ENCODE assay signal across 8 cellular contexts in the genomic region with DNA sequence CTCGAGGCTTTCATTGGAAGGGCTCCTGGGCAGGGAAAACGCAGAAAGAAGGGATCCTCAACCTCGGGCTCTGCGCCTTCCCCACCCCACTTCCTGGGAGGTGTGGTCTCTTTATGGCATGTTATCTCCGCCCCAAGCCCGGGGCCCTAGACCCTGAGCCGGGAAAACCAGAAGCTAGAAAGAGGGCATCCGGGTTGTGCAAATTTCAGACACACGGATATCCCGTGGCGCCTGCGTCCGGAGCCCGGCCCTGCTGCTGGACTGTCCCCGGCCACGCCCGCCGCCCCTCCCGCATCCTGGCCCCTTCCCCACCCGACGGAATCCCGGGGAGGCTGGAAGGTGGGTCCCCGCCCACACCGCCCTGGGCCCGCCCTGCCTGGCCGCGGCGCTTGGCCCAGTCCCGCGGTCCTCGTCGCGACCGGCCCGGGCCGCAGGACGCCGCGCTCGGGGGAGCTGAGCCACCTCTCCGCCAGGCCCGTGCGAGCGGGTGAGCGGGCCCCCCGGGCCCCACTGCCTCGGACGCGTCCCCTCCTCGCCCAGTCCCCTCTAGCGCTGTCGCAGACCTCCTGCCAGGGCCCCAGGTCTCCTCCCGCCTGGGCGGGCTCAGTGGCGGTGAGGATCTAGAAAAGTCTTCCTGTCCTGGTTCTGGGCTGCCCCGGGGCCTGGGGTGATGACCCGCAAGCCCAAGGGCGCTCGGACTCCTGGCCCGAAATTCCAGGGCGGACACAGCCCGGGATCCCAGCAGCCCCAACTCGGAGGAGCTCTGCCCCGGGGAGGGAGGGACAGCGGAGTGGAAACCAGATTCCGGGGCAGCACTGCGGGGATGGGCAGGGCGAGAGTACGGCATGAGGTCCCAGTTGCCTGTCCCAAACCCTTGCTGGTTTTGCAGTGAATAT.
DNase-seq lines count a peak whose midpoint lies in the region; ATAC-seq lines count a peak whose summit lies in the region.

Gene SLC16A5, plus strand, starts transcription at position 397 of the 896 bp plus-strand sequence. CDS start 5,683 bp downstream, outside the sequence.

- DNase-seq in GDM1 (lab: John Stamatoyannopoulos, UW), result peak; percentile 75
- peak; percentile 21 for DNase-seq in T-helper 22 cell (ENCODE audit: low read depth)
- peak; percentile 36 for DNase-seq in central memory CD4-positive, alpha-beta T cell
- peak; percentile 95 for DNase-seq in iPS-NIHi7 (ENCODE audit: extremely low spot score)
- DNase-seq in stimulated activated CD4-positive, alpha-beta T cell treated with anti-CD3 and anti-CD28 coated beads, Interleukin-1b, Interleukin-23, amount 100 ng/mL, for 48 hours, result peak; percentile 23
- DNase-seq in NCI-H2081 (lab: John Stamatoyannopoulos, UW), result no peak

- peak; percentile 60 for ATAC-seq in HG03066 (IDR thresholded peaks at IDR 0.05; ENCODE audit: low read depth, unreplicated experiment)
- ATAC-seq in HG02981 (IDR thresholded peaks at IDR 0.05; ENCODE audit: unreplicated experiment), result no peak

Comparison
In these comparisons a context has a peak if more than half of its experiments do, and no peak if none do; other contexts are left out.
1. DNase-seq: peak in GDM1 (single experiment), T-helper 22 cell (single experiment), central memory CD4-positive, alpha-beta T cell (single experiment), iPS-NIHi7 (single experiment) and stimulated activated CD4-positive, alpha-beta T cell treated with anti-CD3 and anti-CD28 coated beads, Interleukin-1b, Interleukin-23, amount 100 ng/mL, for 48 hours (single experiment); none in NCI-H2081 (0 of 2).